8 cellular contexts compared by ENCODE assay signal in genomic region chr9:136372561-136373299, GRCh38. TPM values are rescaled to one million over a fixed set of nuclear protein-coding genes. Genes with fewer than 3 reads are reported as not detected.
DNase-seq lines count a peak whose midpoint lies in the region; ATAC-seq and TF ChIP-seq lines count a peak whose summit lies in the region.

No MANE protein-coding gene starts in this region.

- H3K4me1 ChIP-seq in gastrocnemius medialis = no peaks in the 10 kb centered on the region

- H3K27me3 Mint-ChIP-seq in CD14-positive monocyte (ENCODE audit: low read depth in 3 of 3) = no peaks in the 10 kb centered on the region
- H3K27me3 Mint-ChIP-seq in activated T-helper 1 cell treated with anti-CD3 and anti-CD28 coated beads, Interleukin-12 subunit alpha, Interleukin-12 subunit beta, Interleukin-2, Interleukin-4 antibody, amounts not matched to agents 30 ng/mL and 10 ng/mL and 1 ng/mL, durations not matched to agents 14 hours and 24 hours and 36 hours (ENCODE audit: insufficient read depth) = no peaks in the 10 kb centered on the region

- no peaks in the 10 kb centered on the region for H3K36me3 ChIP-seq in gastrocnemius medialis

- in situ Hi-C loops in gastrocnemius medialis (cut with MboI; ENCODE audit: low sequenced_read_pairs in 4 of 4) = no loop called here

- H3K36me3 Mint-ChIP-seq in CD14-positive monocyte = peaks cover 23 to 41% of the 10 kb centered on the region in 2 donors
- H3K36me3 Mint-ChIP-seq in activated T-helper 1 cell treated with anti-CD3 and anti-CD28 coated beads, Interleukin-12 subunit alpha, Interleukin-12 subunit beta, Interleukin-2, Interleukin-4 antibody, amounts not matched to agents 30 ng/mL and 10 ng/mL and 1 ng/mL, durations not matched to agents 14 hours and 24 hours and 36 hours (ENCODE audit: low read depth) = peaks cover 1% of the 10 kb centered on the region

- no peak for TF ChIP-seq POLR2A in gastrocnemius medialis (IDR thresholded peaks at IDR 0.05)

- ATAC-seq in left ventricle myocardium superior (peak; percentile 72), gastrocnemius medialis (peak in 1 of 2 donors; percentile 34), GM21723 (IDR thresholded peaks at IDR 0.05; ENCODE audit: unreplicated experiment) (no peak), GM21360 (IDR thresholded peaks at IDR 0.05; ENCODE audit: unreplicated experiment) (no peak), GM18520 (IDR thresholded peaks at IDR 0.05; ENCODE audit: unreplicated experiment) (no peak)

- H3K27ac ChIP-seq in gastrocnemius medialis = no peak overlapping the region

- H3K9me3 Mint-ChIP-seq in CD14-positive monocyte = no peaks in the 10 kb centered on the region
- no peaks in the 10 kb centered on the region for H3K9me3 Mint-ChIP-seq in activated T-helper 1 cell treated with anti-CD3 and anti-CD28 coated beads, Interleukin-12 subunit alpha, Interleukin-12 subunit beta, Interleukin-2, Interleukin-4 antibody, amounts not matched to agents 30 ng/mL and 10 ng/mL and 1 ng/mL, durations not matched to agents 14 hours and 24 hours and 36 hours

- intact Hi-C loops in CD14-positive monocyte (cut with micrococcal nuclease) (loop anchor here in 1 of 2 donors (2.0 kb wide), 1 partner anchor 28 kb away; the partner anchor contains the start of gene SNAPC4), left ventricle myocardium superior (cut with micrococcal nuclease) (no loop called here), gastrocnemius medialis (cut with DNase I; ENCODE audit: low total_unique reads) (no loop called here)
- intact Hi-C loops in activated T-helper 1 cell treated with anti-CD3 and anti-CD28 coated beads, Interleukin-12 subunit alpha, Interleukin-12 subunit beta, Interleukin-2, Interleukin-4 antibody, amounts not matched to agents 30 ng/mL and 10 ng/mL and 1 ng/mL, durations not matched to agents 14 hours and 24 hours and 36 hours (cut with micrococcal nuclease) = no loop called here

- H3K4me1 Mint-ChIP-seq in CD14-positive monocyte = peaks cover 27% of the 10 kb centered on the region
- H3K4me1 Mint-ChIP-seq in activated T-helper 1 cell treated with anti-CD3 and anti-CD28 coated beads, Interleukin-12 subunit alpha, Interleukin-12 subunit beta, Interleukin-2, Interleukin-4 antibody, amounts not matched to agents 30 ng/mL and 10 ng/mL and 1 ng/mL, durations not matched to agents 14 hours and 24 hours and 36 hours (ENCODE audit: low read depth) = no peaks in the 10 kb centered on the region

- peaks cover 0 to 5% (median 0%) of the 10 kb centered on the region in 3 donors for H3K27me3 ChIP-seq in gastrocnemius medialis

- DNase-seq in CD14-positive monocyte (ENCODE audit: low spot score) = peak; percentile 82
- DNase-seq in HuH-7.5 (ENCODE audit: low spot score) = peak; percentile 83
- no peak for DNase-seq in activated T-helper 1 cell treated with anti-CD3 and anti-CD28 coated beads, Interleukin-12 subunit alpha, Interleukin-12 subunit beta, Interleukin-2, Interleukin-4 antibody, amounts not matched to agents 30 ng/mL and 10 ng/mL and 1 ng/mL, durations not matched to agents 14 hours and 24 hours and 36 hours (ENCODE audit: low spot score)
- peak; percentile 74 for DNase-seq in left ventricle myocardium superior
- peak; percentile 31 to 42 for DNase-seq in gastrocnemius medialis

- H3K4me3 Mint-ChIP-seq in CD14-positive monocyte = peak overlapping the region; percentile 94
- peak overlapping the region; percentile 57 for H3K4me3 Mint-ChIP-seq in activated T-helper 1 cell treated with anti-CD3 and anti-CD28 coated beads, Interleukin-12 subunit alpha, Interleukin-12 subunit beta, Interleukin-2, Interleukin-4 antibody, amounts not matched to agents 30 ng/mL and 10 ng/mL and 1 ng/mL, durations not matched to agents 14 hours and 24 hours and 36 hours

- H3K4me3 ChIP-seq in gastrocnemius medialis = peak overlapping the region in 2 of 4 donors; percentile 17 to 26

- peak overlapping the region; percentile 70 to 94 (median 92) for H3K27ac Mint-ChIP-seq in CD14-positive monocyte
- no peak overlapping the region for H3K27ac Mint-ChIP-seq in activated T-helper 1 cell treated with anti-CD3 and anti-CD28 coated beads, Interleukin-12 subunit alpha, Interleukin-12 subunit beta, Interleukin-2, Interleukin-4 antibody, amounts not matched to agents 30 ng/mL and 10 ng/mL and 1 ng/mL, durations not matched to agents 14 hours and 24 hours and 36 hours

- TF ChIP-seq CTCF in CD14-positive monocyte (IDR thresholded peaks at IDR 0.05) (no peak), gastrocnemius medialis (IDR thresholded peaks at IDR 0.05 in 4 of 5, conservative IDR thresholded peaks at IDR 0.05 in 1 of 5) (no peak)

- no peaks in the 10 kb centered on the region for H3K9me3 ChIP-seq in gastrocnemius medialis

RNA-seq across cellular contexts. Expression of gene CARD9, which starts 0.7 kb away (rescaled TPM):
- 10 to 100 TPM; 34.3 to 41.4 TPM for polyA plus RNA-seq in CD14-positive monocyte
- 7.1 and 7.2 TPM in 2 replicates for total RNA-seq in activated T-helper 1 cell treated with anti-CD3 and anti-CD28 coated beads, Interleukin-12 subunit alpha, Interleukin-12 subunit beta, Interleukin-2, Interleukin-4 antibody, amounts not matched to agents 30 ng/mL and 10 ng/mL and 1 ng/mL, durations not matched to agents 14 hours and 24 hours and 36 hours
- total RNA-seq in left ventricle myocardium superior (0.79 TPM), gastrocnemius medialis (1 to 10 TPM in 1 of 4 donors, under 1 TPM in 3; 0.34 to 1.2 (median 0.69) TPM)

RNA-seq across cellular contexts. Expression of gene DNLZ, which starts 9.2 kb away (rescaled TPM):
- 10 to 100 TPM; 10.5 to 20.5 TPM for polyA plus RNA-seq in CD14-positive monocyte
- 35.2 TPM in 2 replicates for total RNA-seq in activated T-helper 1 cell treated with anti-CD3 and anti-CD28 coated beads, Interleukin-12 subunit alpha, Interleukin-12 subunit beta, Interleukin-2, Interleukin-4 antibody, amounts not matched to agents 30 ng/mL and 10 ng/mL and 1 ng/mL, durations not matched to agents 14 hours and 24 hours and 36 hours
- total RNA-seq in left ventricle myocardium superior = 40.2 TPM
- total RNA-seq in gastrocnemius medialis = 10 to 100 TPM; 37.9 to 65.1 (median 54.3) TPM

RNA-seq across cellular contexts. Expression of gene SNAPC4, which starts 27.2 kb away (rescaled TPM):
- polyA plus RNA-seq in CD14-positive monocyte = 1 to 10 TPM in 1 of 2 donors, under 1 TPM in 1; 0.59 to 1.2 TPM
- 26.7 TPM in 2 replicates for total RNA-seq in activated T-helper 1 cell treated with anti-CD3 and anti-CD28 coated beads, Interleukin-12 subunit alpha, Interleukin-12 subunit beta, Interleukin-2, Interleukin-4 antibody, amounts not matched to agents 30 ng/mL and 10 ng/mL and 1 ng/mL, durations not matched to agents 14 hours and 24 hours and 36 hours
- total RNA-seq in left ventricle myocardium superior (4.4 TPM), gastrocnemius medialis (1 to 10 TPM; 2.3 to 6.0 (median 3.9) TPM)

RNA-seq across cellular contexts. Expression of gene ENTR1, which starts 37.7 kb away (rescaled TPM):
- polyA plus RNA-seq in CD14-positive monocyte = 1 to 10 TPM; 3.3 to 9.6 TPM
- 50.0 and 54.5 TPM in 2 replicates for total RNA-seq in activated T-helper 1 cell treated with anti-CD3 and anti-CD28 coated beads, Interleukin-12 subunit alpha, Interleukin-12 subunit beta, Interleukin-2, Interleukin-4 antibody, amounts not matched to agents 30 ng/mL and 10 ng/mL and 1 ng/mL, durations not matched to agents 14 hours and 24 hours and 36 hours
- total RNA-seq in left ventricle myocardium superior = 23.3 TPM
- total RNA-seq in gastrocnemius medialis = 10 to 100 TPM; 23.2 to 43.5 (median 36.5) TPM

RNA-seq across cellular contexts. Expression of gene PMPCA, which starts 37.7 kb away (rescaled TPM):
- polyA plus RNA-seq in CD14-positive monocyte = 10 to 100 TPM; 23.1 to 24.9 TPM
- total RNA-seq in activated T-helper 1 cell treated with anti-CD3 and anti-CD28 coated beads, Interleukin-12 subunit alpha, Interleukin-12 subunit beta, Interleukin-2, Interleukin-4 antibody, amounts not matched to agents 30 ng/mL and 10 ng/mL and 1 ng/mL, durations not matched to agents 14 hours and 24 hours and 36 hours = 104 and 114 TPM in 2 replicates
- total RNA-seq in left ventricle myocardium superior (77.8 TPM), gastrocnemius medialis (10 to 100 TPM; 35.9 to 63.1 (median 42.7) TPM)
